1 cellular context compared by ENCODE assay signal in the genomic region with DNA sequence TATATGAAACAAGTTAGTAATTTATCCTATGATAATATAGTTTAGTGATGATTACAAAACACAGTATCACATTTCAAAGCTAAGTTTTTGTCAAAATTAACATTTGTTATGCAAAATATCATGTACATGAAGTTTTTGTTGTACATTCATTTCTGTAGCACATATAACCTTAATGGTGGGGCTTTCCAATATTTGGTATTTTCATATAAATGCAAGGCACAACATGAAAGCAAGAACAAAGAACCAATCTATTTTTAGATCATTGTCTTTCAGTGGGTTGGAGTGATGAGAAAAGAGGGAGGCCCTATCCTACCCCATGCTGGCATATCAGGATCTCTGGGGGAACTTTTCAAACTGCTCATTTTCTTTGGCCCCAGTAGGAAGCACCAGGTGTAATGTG.
TF ChIP-seq lines count a peak whose summit lies in the region.

No MANE protein-coding gene starts in this region.

TF ChIP-seq in GM12878, 131 proteins besides CTCF, POLR2A, EP300 and RAD21:
- TF ChIP-seq, protein P1, sequence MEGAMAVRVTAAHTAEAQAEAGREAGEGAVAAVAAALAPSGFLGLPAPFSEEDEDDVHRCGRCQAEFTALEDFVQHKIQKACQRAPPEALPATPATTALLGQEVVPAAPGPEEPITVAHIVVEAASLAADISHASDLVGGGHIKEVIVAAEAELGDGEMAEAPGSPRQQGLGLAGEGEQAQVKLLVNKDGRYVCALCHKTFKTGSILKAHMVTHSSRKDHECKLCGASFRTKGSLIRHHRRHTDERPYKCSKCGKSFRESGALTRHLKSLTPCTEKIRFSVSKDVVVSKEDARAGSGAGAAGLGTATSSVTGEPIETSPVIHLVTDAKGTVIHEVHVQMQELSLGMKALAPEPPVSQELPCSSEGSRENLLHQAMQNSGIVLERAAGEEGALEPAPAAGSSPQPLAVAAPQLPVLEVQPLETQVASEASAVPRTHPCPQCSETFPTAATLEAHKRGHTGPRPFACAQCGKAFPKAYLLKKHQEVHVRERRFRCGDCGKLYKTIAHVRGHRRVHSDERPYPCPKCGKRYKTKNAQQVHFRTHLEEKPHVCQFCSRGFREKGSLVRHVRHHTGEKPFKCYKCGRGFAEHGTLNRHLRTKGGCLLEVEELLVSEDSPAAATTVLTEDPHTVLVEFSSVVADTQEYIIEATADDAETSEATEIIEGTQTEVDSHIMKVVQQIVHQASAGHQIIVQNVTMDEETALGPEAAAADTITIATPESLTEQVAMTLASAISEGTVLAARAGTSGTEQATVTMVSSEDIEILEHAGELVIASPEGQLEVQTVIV (IDR thresholded peaks at IDR 0.05; ENCODE audit: borderline replicate concordance, partially characterized antibody), result no peak
- TF ChIP-seq MEF2A (IDR thresholded peaks at IDR 0.05; ENCODE audit: insufficient read depth, low read depth, low read length) (peak; percentile 64; the same call in 1 of the 2 replicates), JUNB (IDR thresholded peaks at IDR 0.05) (peak; percentile 66), FOXM1 (IDR thresholded peaks at IDR 0.05; ENCODE audit: low read depth, low read length) (peak; percentile 37; the same call in 1 of the 2 replicates), GATAD2B (conservative IDR thresholded peaks at IDR 0.05; ENCODE audit: low read depth) (no peak), CHD2 (IDR thresholded peaks at IDR 0.05; ENCODE audit: borderline replicate concordance, low read depth, low read length) (no peak), ZBTB11 (CRISPR knock-in tag; IDR thresholded peaks at IDR 0.05) (no peak), YY1 (IDR thresholded peaks at IDR 0.05; ENCODE audit: low read depth, low read length) (no peak), NKRF (conservative IDR thresholded peaks at IDR 0.05) (no peak), NFIC (IDR thresholded peaks at IDR 0.05; ENCODE audit: low read depth, low read length) (peak; percentile 86), TAF1 (IDR thresholded peaks at IDR 0.05; ENCODE audit: borderline replicate concordance, low read depth, low read length) (no peak), MEF2B (IDR thresholded peaks at IDR 0.05; ENCODE audit: partially characterized antibody, poor library complexity, severe bottlenecking) (no peak), ASH2L (IDR thresholded peaks at IDR 0.05; ENCODE audit: borderline replicate concordance, low read depth) (no peak), TCF12 (IDR thresholded peaks at IDR 0.05; ENCODE audit: low read depth, low read length) (no peak), ZNF207 (IDR thresholded peaks at IDR 0.05; ENCODE audit: borderline replicate concordance) (no peak), ATF2 (IDR thresholded peaks at IDR 0.05; ENCODE audit: low read length) (peak; percentile 33; the same call in 1 of the 2 replicates), MXI1 (IDR thresholded peaks at IDR 0.05; ENCODE audit: low read depth, low read length) (no peak), CEBPB (IDR thresholded peaks at IDR 0.05; ENCODE audit: borderline replicate concordance in 1 of 2, low read depth in 2 of 2, low read length in 2 of 2) (no peak), CBX5 (IDR thresholded peaks at IDR 0.05; ENCODE audit: low read depth) (no peak), CHD1 (IDR thresholded peaks at IDR 0.05; ENCODE audit: low read depth, low read length) (no peak), RUNX3 (IDR thresholded peaks at IDR 0.05; ENCODE audit: low read length) (peak; percentile 48), ZZZ3 (IDR thresholded peaks at IDR 0.05; ENCODE audit: control insufficient read depth, insufficient read length, low read depth) (no peak), JUND (IDR thresholded peaks at IDR 0.05; ENCODE audit: low read depth, low read length) (no peak), ZNF217 (IDR thresholded peaks at IDR 0.05) (no peak), TCF7 (IDR thresholded peaks at IDR 0.05; ENCODE audit: borderline replicate concordance) (no peak), POU2F2 (IDR thresholded peaks at IDR 0.05; ENCODE audit: borderline replicate concordance, low read depth, low read length) (no peak), WRNIP1 (IDR thresholded peaks at IDR 0.05; ENCODE audit: borderline replicate concordance, low read depth, low read length) (no peak)
- TF ChIP-seq, protein P2, sequence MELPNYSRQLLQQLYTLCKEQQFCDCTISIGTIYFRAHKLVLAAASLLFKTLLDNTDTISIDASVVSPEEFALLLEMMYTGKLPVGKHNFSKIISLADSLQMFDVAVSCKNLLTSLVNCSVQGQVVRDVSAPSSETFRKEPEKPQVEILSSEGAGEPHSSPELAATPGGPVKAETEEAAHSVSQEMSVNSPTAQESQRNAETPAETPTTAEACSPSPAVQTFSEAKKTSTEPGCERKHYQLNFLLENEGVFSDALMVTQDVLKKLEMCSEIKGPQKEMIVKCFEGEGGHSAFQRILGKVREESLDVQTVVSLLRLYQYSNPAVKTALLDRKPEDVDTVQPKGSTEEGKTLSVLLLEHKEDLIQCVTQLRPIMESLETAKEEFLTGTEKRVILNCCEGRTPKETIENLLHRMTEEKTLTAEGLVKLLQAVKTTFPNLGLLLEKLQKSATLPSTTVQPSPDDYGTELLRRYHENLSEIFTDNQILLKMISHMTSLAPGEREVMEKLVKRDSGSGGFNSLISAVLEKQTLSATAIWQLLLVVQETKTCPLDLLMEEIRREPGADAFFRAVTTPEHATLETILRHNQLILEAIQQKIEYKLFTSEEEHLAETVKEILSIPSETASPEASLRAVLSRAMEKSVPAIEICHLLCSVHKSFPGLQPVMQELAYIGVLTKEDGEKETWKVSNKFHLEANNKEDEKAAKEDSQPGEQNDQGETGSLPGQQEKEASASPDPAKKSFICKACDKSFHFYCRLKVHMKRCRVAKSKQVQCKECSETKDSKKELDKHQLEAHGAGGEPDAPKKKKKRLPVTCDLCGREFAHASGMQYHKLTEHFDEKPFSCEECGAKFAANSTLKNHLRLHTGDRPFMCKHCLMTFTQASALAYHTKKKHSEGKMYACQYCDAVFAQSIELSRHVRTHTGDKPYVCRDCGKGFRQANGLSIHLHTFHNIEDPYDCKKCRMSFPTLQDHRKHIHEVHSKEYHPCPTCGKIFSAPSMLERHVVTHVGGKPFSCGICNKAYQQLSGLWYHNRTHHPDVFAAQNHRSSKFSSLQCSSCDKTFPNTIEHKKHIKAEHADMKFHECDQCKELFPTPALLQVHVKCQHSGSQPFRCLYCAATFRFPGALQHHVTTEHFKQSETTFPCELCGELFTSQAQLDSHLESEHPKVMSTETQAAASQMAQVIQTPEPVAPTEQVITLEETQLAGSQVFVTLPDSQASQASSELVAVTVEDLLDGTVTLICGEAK (IDR thresholded peaks at IDR 0.05; ENCODE audit: borderline replicate concordance), result no peak
